ENCODE assay signal across 8 cellular contexts in genomic region chr13:77810430-77810829, GRCh38.
A peak's percentile ranks its signal among the peaks of the same experiment; 100 is the strongest.
DNase-seq lines count a peak whose midpoint lies in the region; ATAC-seq and TF ChIP-seq lines count a peak whose summit lies in the region.

No MANE protein-coding gene starts in this region.

- no peak for TF ChIP-seq RAD21 in neural cell (conservative IDR thresholded peaks at IDR 0.05)

- DNase-seq in GM06990 (ENCODE audit: extremely low read depth, insufficient read length) (no peak), HT1080 (ENCODE audit: low read depth) (peak; percentile 35), astrocyte of the cerebellum (ENCODE audit: low read depth) (no peak), islet precursor cell (no peak), UCSD-AML1 (lab: John Stamatoyannopoulos, UW; ENCODE audit: unreplicated experiment) (no peak)
- DNase-seq in activated T-cell treated with anti-CD3 and anti-CD28 coated beads, Interleukin-2, amount 50 U/mL, for 4 hours, result no peak

- no peak overlapping the region for H3K27ac ChIP-seq in neural cell (ENCODE audit: low read length)

- TF ChIP-seq CTCF in GM06990 (IDR thresholded peaks at IDR 0.05; ENCODE audit: insufficient read depth, low read length, poor library complexity, severe bottlenecking) (peak; percentile 29), astrocyte of the cerebellum (IDR thresholded peaks at IDR 0.05; ENCODE audit: low read depth, low read length, missing control alignments) (peak; percentile 48), neural cell (IDR thresholded peaks at IDR 0.05; ENCODE audit: poor library complexity, severe bottlenecking) (peak; percentile 32)

- no peaks in the 10 kb centered on the region for H3K9me3 Mint-ChIP-seq in activated T-cell treated with anti-CD3 and anti-CD28 coated beads, Interleukin-2, amount 50 U/mL, for 4 hours

- peak; percentile 87 for ATAC-seq in GM21360 (IDR thresholded peaks at IDR 0.05; ENCODE audit: unreplicated experiment)
- no peak for ATAC-seq in activated T-cell treated with anti-CD3 and anti-CD28 coated beads, Interleukin-2, amount 50 U/mL, for 4 hours

- in situ Hi-C loops in astrocyte of the cerebellum (cut with HindIII; ENCODE audit: low sequenced_read_pairs), result loop anchor here (10.0 kb wide), 1 partner anchor 1254 kb away; no protein-coding TSS in a partner anchor

- H4K20me1 ChIP-seq in neural cell (ENCODE audit: insufficient read depth), result no peaks in the 10 kb centered on the region

- no peaks in the 10 kb centered on the region for H3K36me3 Mint-ChIP-seq in activated T-cell treated with anti-CD3 and anti-CD28 coated beads, Interleukin-2, amount 50 U/mL, for 4 hours (ENCODE audit: insufficient read depth)

- H3K4me1 Mint-ChIP-seq in activated T-cell treated with anti-CD3 and anti-CD28 coated beads, Interleukin-2, amount 50 U/mL, for 4 hours (ENCODE audit: low read depth), result no peaks in the 10 kb centered on the region

- H2AFZ ChIP-seq in neural cell (ENCODE audit: low read depth, low read length), result no peak overlapping the region

- TF ChIP-seq EP300 in neural cell (conservative IDR thresholded peaks at IDR 0.05; ENCODE audit: poor library complexity, severe bottlenecking), result no peak

- H3K9me2 ChIP-seq in neural cell (ENCODE audit: insufficient read depth, low read length), result no peaks in the 10 kb centered on the region

- H3F3A ChIP-seq in neural cell (ENCODE audit: insufficient read depth, low read length, poor library complexity, severe bottlenecking), result no peaks in the 10 kb centered on the region

- H3K9ac ChIP-seq in neural cell (ENCODE audit: low read length), result no peak overlapping the region

- H3K4me3 Mint-ChIP-seq in activated T-cell treated with anti-CD3 and anti-CD28 coated beads, Interleukin-2, amount 50 U/mL, for 4 hours, result no peak overlapping the region

- no peak overlapping the region for H3K4me2 ChIP-seq in neural cell (ENCODE audit: low read length)

- H3K36me3 ChIP-seq in GM06990 (ENCODE audit: control insufficient read depth, insufficient read depth, low read length) (no peaks in the 10 kb centered on the region), neural cell (ENCODE audit: insufficient read depth, low read length) (no peaks in the 10 kb centered on the region)

- H3K9me3 ChIP-seq in neural cell (ENCODE audit: low read length), result no peaks in the 10 kb centered on the region

- H3K27me3 Mint-ChIP-seq in activated T-cell treated with anti-CD3 and anti-CD28 coated beads, Interleukin-2, amount 50 U/mL, for 4 hours (ENCODE audit: low read depth), result peaks cover 8% of the 10 kb centered on the region

- H3K4me3 ChIP-seq in GM06990 (replicated peaks; ENCODE audit: low read depth, low read length) (no peak overlapping the region), astrocyte of the cerebellum (ENCODE audit: low read depth, low read length) (no peak overlapping the region), neural cell (ENCODE audit: low read length) (no peak overlapping the region)

- no peaks in the 10 kb centered on the region for H3K79me2 ChIP-seq in neural cell (replicated peaks; ENCODE audit: insufficient read depth, low read length)

- H3K27me3 ChIP-seq in GM06990 (replicated peaks; ENCODE audit: control insufficient read depth, insufficient read depth, low read length) (no peaks in the 10 kb centered on the region), neural cell (ENCODE audit: insufficient read depth, low read depth, low read length) (no peaks in the 10 kb centered on the region)

TF ChIP-seq in neural cell, 6 proteins besides CTCF, POLR2A, EP300 and RAD21:
- no peak for TF ChIP-seq SMC3 (conservative IDR thresholded peaks at IDR 0.05; ENCODE audit: poor library complexity)
